8 cellular contexts compared by ENCODE assay signal in the genomic region with DNA sequence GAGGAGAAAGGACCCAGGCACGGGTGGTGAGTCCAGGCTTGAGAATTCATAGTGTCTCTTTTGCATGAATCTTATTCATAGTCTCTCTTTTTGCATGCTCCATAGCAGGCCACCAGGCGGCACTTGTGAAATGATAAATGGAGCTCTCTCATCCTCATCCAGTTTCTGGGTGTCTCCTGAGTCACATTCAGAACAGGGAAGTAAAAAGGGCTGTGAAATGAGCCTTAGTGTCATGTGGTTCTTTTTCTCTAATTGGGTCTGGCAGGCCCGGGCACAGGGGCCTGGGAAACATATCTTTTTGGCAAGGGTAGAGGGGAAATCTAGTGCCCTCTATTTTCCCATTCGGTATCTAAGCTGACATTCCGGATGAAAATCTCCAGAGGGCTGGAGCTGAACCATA. TPM values are rescaled to one million over a fixed set of nuclear protein-coding genes. Genes with fewer than 3 reads are reported as not detected.
A peak's percentile ranks its signal among the peaks of the same experiment; 100 is the strongest.
DNase-seq lines count a peak whose midpoint lies in the region; ATAC-seq and TF ChIP-seq lines count a peak whose summit lies in the region.

No MANE protein-coding gene starts in this region.

- POLR2A ChIA-PET in AG04450 (lab: Yijun Ruan, JAX), result interaction anchor here (0.9 to 1.2 kb wide), 2 partner anchors 14 to 23 kb away, joined by 3 to 6 read pairs; no protein-coding TSS in a partner anchor

- DNase-seq in AG04450 (ENCODE audit: low read depth, low spot score) (no peak), foreskin fibroblast (peak; percentile 71 to 88), posterior cingulate gyrus (peak; percentile 50 to 95 (median 72)), NCI-H748 (lab: John Stamatoyannopoulos, UW; ENCODE audit: unreplicated experiment) (no peak)

- CTCF ChIA-PET in AG04450 (lab: Charles Lee), result interaction anchor here (0.5 to 1.8 kb wide), 16 partner anchors 9 to 1326 kb away, joined by 3 to 12 read pairs (median 4); no protein-coding TSS in a partner anchor

- peak; percentile 74 for ATAC-seq in GM18502 (IDR thresholded peaks at IDR 0.05; ENCODE audit: poor library complexity, unreplicated experiment)
- ATAC-seq in HG03442 (IDR thresholded peaks at IDR 0.05; ENCODE audit: unreplicated experiment), result peak; percentile 57
- peak; percentile 92 for ATAC-seq in SK-N-SH treated with all-trans-retinoic acid at 6 μM for 48 hours
- no peak for ATAC-seq in GM21381 (IDR thresholded peaks at IDR 0.05; ENCODE audit: unreplicated experiment)

- TF ChIP-seq CTCF in AG04450 (IDR thresholded peaks at IDR 0.05; ENCODE audit: low read depth, low read length), result peak; percentile 66
- TF ChIP-seq CTCF in foreskin fibroblast (IDR thresholded peaks at IDR 0.05; ENCODE audit: low read depth, low read length), result peak; percentile 65

- no peaks in the 10 kb centered on the region for H3K9me3 ChIP-seq in AG04450 (ENCODE audit: control insufficient read depth, insufficient read depth, low read length)

- H3K4me3 ChIP-seq in AG04450 (ENCODE audit: low read depth, low read length) (no peak overlapping the region), foreskin fibroblast (ENCODE audit: low read depth in 1 of 2, low read length in 2 of 2) (no peak overlapping the region)

- no peaks in the 10 kb centered on the region for H3K27me3 ChIP-seq in AG04450 (ENCODE audit: control insufficient read depth, insufficient read depth, low read length)

- H3K27ac ChIP-seq in AG04450 (ENCODE audit: low read depth, low read length), result peak overlapping the region; percentile 83

- intact Hi-C loops in posterior cingulate gyrus (cut with DNase I), result no loop called here

TF ChIP-seq in SK-N-SH treated with all-trans-retinoic acid at 6 μM for 48 hours, 23 proteins besides CTCF, POLR2A, EP300 and RAD21:
- TF ChIP-seq, protein P1, sequence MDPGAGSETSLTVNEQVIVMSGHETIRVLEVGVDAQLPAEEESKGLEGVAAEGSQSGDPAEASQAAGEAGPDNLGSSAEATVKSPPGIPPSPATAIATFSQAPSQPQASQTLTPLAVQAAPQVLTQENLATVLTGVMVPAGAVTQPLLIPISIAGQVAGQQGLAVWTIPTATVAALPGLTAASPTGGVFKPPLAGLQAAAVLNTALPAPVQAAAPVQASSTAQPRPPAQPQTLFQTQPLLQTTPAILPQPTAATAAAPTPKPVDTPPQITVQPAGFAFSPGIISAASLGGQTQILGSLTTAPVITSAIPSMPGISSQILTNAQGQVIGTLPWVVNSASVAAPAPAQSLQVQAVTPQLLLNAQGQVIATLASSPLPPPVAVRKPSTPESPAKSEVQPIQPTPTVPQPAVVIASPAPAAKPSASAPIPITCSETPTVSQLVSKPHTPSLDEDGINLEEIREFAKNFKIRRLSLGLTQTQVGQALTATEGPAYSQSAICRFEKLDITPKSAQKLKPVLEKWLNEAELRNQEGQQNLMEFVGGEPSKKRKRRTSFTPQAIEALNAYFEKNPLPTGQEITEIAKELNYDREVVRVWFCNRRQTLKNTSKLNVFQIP (CRISPR knock-in tag; IDR thresholded peaks at IDR 0.05; ENCODE audit: borderline replicate concordance, low read depth), result no peak
- no peak for TF ChIP-seq TCF4 (CRISPR knock-in tag; IDR thresholded peaks at IDR 0.05; ENCODE audit: borderline replicate concordance)
- no peak for TF ChIP-seq ESRRG (CRISPR knock-in tag; IDR thresholded peaks at IDR 0.05)
- TF ChIP-seq, protein P2, sequence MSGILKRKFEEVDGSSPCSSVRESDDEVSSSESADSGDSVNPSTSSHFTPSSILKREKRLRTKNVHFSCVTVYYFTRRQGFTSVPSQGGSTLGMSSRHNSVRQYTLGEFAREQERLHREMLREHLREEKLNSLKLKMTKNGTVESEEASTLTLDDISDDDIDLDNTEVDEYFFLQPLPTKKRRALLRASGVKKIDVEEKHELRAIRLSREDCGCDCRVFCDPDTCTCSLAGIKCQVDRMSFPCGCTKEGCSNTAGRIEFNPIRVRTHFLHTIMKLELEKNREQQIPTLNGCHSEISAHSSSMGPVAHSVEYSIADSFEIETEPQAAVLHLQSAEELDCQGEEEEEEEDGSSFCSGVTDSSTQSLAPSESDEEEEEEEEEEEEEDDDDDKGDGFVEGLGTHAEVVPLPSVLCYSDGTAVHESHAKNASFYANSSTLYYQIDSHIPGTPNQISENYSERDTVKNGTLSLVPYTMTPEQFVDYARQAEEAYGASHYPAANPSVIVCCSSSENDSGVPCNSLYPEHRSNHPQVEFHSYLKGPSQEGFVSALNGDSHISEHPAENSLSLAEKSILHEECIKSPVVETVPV (CRISPR knock-in tag; IDR thresholded peaks at IDR 0.05), result no peak
- peak; percentile 64; the same call in 1 of the 2 replicates for TF ChIP-seq RARB (CRISPR knock-in tag; IDR thresholded peaks at IDR 0.05)
- no peak for TF ChIP-seq ZFP3 (CRISPR knock-in tag; IDR thresholded peaks at IDR 0.05)
- TF ChIP-seq TOX (CRISPR knock-in tag; IDR thresholded peaks at IDR 0.05; ENCODE audit: borderline replicate concordance), result 0 out of 2 replicates have a peak, but pooled peaks have one; percentile 52
- TF ChIP-seq GLIS3 (CRISPR knock-in tag; IDR thresholded peaks at IDR 0.05), result no peak
- no peak for TF ChIP-seq TSHZ2 (CRISPR knock-in tag; IDR thresholded peaks at IDR 0.05)
- no peak for TF ChIP-seq PPARA (CRISPR knock-in tag; IDR thresholded peaks at IDR 0.05; ENCODE audit: borderline replicate concordance)
- TF ChIP-seq ZNF8 (CRISPR knock-in tag; IDR thresholded peaks at IDR 0.05), result no peak

RNA-seq across cellular contexts. Expression of gene NCF2, which starts 19.1 kb away (rescaled TPM):
- 0.43 and 0.47 TPM in 2 replicates for polyA plus RNA-seq in AG04450 (2011; rRNA removed)
- polyA minus RNA-seq in AG04450 (2011; rRNA and poly(A)+ RNA removed), result 0.35 and 0.69 TPM in 2 replicates

RNA-seq across cellular contexts. Expression of gene ARPC5, which starts 26.3 kb away (rescaled TPM):
- polyA plus RNA-seq in AG04450 (2011; rRNA removed), result 251 and 293 TPM in 2 replicates
- 163 and 167 TPM in 2 replicates for polyA minus RNA-seq in AG04450 (2011; rRNA and poly(A)+ RNA removed)

RNA-seq across cellular contexts. Expression of gene APOBEC4, which starts 43.8 kb away (rescaled TPM):
- not detected in 2 replicates for polyA plus RNA-seq in AG04450 (2011; rRNA removed)
- polyA minus RNA-seq in AG04450 (2011; rRNA and poly(A)+ RNA removed), result not detected in 2 replicates

Comparison
In these comparisons a context has a peak if more than half of its experiments do, and no peak if none do; other contexts are left out.
1. DNase-seq: peak in foreskin fibroblast (2 of 2) and posterior cingulate gyrus (10 of 10); none in AG04450 (single experiment) and NCI-H748 (single experiment).